Comparison of ENCODE assay signal across 22 cellular contexts in genomic region chr10:114017266-114017665, GRCh38. TPM values are rescaled to one million over a fixed set of nuclear protein-coding genes. Genes with fewer than 3 reads are reported as not detected.
"Had no signal": no experiment of that assay in that cellular context is flagged by ENCODE, and none has a peak within 500 bp of the region (broad histone marks: within the 10 kb centered on the region; RNA-seq: fewer than 3 reads in every experiment).

No MANE protein-coding gene starts in this region.

- H3K27me3 ChIP-seq: brain microvascular endothelial cell, cardiac muscle cell, SJSA1 had no signal

- H3K36me3 ChIP-seq: brain microvascular endothelial cell, cardiac muscle cell, SJSA1 had no signal

- H3K27ac ChIP-seq: brain microvascular endothelial cell, cardiac muscle cell, SJSA1 had no signal

- ATAC-seq: activated T-helper 17 cell treated with anti-CD3 and anti-CD28 coated beads, Interleukin-2, amount 50 U/mL, for 72 hours; PC-3; SK-N-SH treated with all-trans-retinoic acid at 6 μM for 48 hours; T-helper 17 cell; WTC11 had no signal

- H3K4me1 ChIP-seq: SJSA1 had no signal

- DNase-seq: activated CD4-positive, alpha-beta T cell treated with anti-CD3 and anti-CD28 coated beads for 48 hours; activated CD4-positive, alpha-beta T cell treated with anti-CD3 and anti-CD28 coated beads, Interleukin-2, amount 50 U/mL, for 4 hours; activated CD4-positive, CD25-positive, alpha-beta regulatory T cell treated with anti-CD3 and anti-CD28 coated beads, Interleukin-2, amount 50 U/mL, for 72 hours; activated gamma-delta T cell; activated naive CD4-positive, alpha-beta T cell treated with anti-CD3 and anti-CD28 coated beads for 36 hours; activated T-cell treated with anti-CD3 and anti-CD28 coated beads for 4 hours; activated T-cell treated with anti-CD3 and anti-CD28 coated beads, Interleukin-2, amount 50 U/mL, for 48 hours; brain microvascular endothelial cell; Karpas-422; MM.1S; NCI-H1105 treated with DMSO at 0.1 percent for 48 hours; NCI-H2029 treated with DMSO at 0.1 percent for 48 hours; NCI-H510A treated with DMSO at 0.1 percent for 48 hours; PC-3; SHP77; T-helper 17 cell; T-helper 9 cell had no signal

- H3K4me3 ChIP-seq: cardiac muscle cell, SJSA1 had no signal

- H3K9me3 ChIP-seq: SJSA1 had no signal

RNA-seq across cellular contexts. Expression of gene ADRB1, which starts 26.4 kb away (rescaled TPM):
- total RNA-seq: activated naive CD4-positive, alpha-beta T cell treated with anti-CD3 and anti-CD28 coated beads for 36 hours; activated T-helper 17 cell treated with anti-CD3 and anti-CD28 coated beads, Interleukin-2, amount 50 U/mL, for 72 hours had no signal
